1 cellular context compared by ENCODE assay signal in the genomic region with DNA sequence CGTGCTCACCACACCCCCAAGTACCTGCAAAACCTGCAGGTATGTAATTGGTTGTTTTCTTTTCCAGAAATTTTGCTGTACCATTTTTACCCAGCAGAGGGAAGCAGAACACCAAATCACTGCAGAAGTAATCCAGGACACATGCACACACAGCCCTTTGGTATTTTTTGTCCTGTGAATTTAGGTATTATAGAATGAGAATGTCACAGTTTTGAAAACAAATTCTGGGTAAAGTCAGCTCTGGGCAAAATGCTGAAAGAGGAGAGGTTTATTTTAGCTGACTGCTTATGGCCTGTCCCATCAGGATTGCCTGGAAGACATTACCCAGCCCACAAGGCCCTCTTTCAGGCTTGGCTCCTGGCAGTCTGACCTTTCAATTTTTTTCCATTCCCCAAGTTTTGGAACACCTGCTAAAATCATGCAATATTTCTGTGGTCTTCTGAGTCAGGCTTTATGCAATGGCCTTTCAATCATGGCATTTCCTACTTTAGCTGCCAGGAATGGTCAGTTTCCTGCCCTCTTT.
TF ChIP-seq lines count a peak whose summit lies in the region.

No MANE protein-coding gene starts in this region.

TF ChIP-seq in HepG2, 621 proteins besides CTCF, POLR2A, EP300 and RAD21 (continued from another document and continues in another):
- peak; percentile 76; the same call in 1 of the 2 replicates for TF ChIP-seq PITX1 (CRISPR knock-in tag; IDR thresholded peaks at IDR 0.05)
- peak; percentile 71 to 75; a peak in 2 of 4 replicates for TF ChIP-seq HMGXB4 (CRISPR knock-in tag; IDR thresholded peaks at IDR 0.05; ENCODE audit: borderline replicate concordance in 1 of 2, low read depth in 1 of 2)
- peak; percentile 75; the same call in 1 of the 2 replicates for TF ChIP-seq ZSCAN9 (CRISPR knock-in tag; IDR thresholded peaks at IDR 0.05; ENCODE audit: borderline replicate concordance)
- TF ChIP-seq, protein P1, sequence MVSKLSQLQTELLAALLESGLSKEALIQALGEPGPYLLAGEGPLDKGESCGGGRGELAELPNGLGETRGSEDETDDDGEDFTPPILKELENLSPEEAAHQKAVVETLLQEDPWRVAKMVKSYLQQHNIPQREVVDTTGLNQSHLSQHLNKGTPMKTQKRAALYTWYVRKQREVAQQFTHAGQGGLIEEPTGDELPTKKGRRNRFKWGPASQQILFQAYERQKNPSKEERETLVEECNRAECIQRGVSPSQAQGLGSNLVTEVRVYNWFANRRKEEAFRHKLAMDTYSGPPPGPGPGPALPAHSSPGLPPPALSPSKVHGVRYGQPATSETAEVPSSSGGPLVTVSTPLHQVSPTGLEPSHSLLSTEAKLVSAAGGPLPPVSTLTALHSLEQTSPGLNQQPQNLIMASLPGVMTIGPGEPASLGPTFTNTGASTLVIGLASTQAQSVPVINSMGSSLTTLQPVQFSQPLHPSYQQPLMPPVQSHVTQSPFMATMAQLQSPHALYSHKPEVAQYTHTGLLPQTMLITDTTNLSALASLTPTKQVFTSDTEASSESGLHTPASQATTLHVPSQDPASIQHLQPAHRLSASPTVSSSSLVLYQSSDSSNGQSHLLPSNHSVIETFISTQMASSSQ (IDR thresholded peaks at IDR 0.05; ENCODE audit: low read depth) = no peak
- TF ChIP-seq, protein P1 (CRISPR knock-in tag; IDR thresholded peaks at IDR 0.05; ENCODE audit: borderline replicate concordance) = peak; percentile 33; the same call in 1 of the 2 replicates
- TF ChIP-seq, protein P2, sequence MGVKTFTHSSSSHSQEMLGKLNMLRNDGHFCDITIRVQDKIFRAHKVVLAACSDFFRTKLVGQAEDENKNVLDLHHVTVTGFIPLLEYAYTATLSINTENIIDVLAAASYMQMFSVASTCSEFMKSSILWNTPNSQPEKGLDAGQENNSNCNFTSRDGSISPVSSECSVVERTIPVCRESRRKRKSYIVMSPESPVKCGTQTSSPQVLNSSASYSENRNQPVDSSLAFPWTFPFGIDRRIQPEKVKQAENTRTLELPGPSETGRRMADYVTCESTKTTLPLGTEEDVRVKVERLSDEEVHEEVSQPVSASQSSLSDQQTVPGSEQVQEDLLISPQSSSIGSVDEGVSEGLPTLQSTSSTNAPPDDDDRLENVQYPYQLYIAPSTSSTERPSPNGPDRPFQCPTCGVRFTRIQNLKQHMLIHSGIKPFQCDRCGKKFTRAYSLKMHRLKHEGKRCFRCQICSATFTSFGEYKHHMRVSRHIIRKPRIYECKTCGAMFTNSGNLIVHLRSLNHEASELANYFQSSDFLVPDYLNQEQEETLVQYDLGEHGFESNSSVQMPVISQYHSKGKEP (CRISPR knock-in tag; IDR thresholded peaks at IDR 0.05) = no peak
- no peak for TF ChIP-seq SNAPC4 (CRISPR knock-in tag; IDR thresholded peaks at IDR 0.05)
- TF ChIP-seq ZNF136 (CRISPR knock-in tag; IDR thresholded peaks at IDR 0.05; ENCODE audit: low read depth) = no peak
- TF ChIP-seq ZBTB20 (CRISPR knock-in tag; IDR thresholded peaks at IDR 0.05; ENCODE audit: borderline replicate concordance, low read depth) = 0 out of 2 replicates have a peak, but pooled peaks have one; percentile 38
- TF ChIP-seq KDM5A (IDR thresholded peaks at IDR 0.05; ENCODE audit: borderline replicate concordance, low read length) = no peak; the same call in 1 of the 2 replicates
- peak; percentile 57 for TF ChIP-seq THAP11 (CRISPR knock-in tag; IDR thresholded peaks at IDR 0.05)
- TF ChIP-seq ZNF557 (CRISPR knock-in tag; IDR thresholded peaks at IDR 0.05) = no peak
- TF ChIP-seq, protein P3, sequence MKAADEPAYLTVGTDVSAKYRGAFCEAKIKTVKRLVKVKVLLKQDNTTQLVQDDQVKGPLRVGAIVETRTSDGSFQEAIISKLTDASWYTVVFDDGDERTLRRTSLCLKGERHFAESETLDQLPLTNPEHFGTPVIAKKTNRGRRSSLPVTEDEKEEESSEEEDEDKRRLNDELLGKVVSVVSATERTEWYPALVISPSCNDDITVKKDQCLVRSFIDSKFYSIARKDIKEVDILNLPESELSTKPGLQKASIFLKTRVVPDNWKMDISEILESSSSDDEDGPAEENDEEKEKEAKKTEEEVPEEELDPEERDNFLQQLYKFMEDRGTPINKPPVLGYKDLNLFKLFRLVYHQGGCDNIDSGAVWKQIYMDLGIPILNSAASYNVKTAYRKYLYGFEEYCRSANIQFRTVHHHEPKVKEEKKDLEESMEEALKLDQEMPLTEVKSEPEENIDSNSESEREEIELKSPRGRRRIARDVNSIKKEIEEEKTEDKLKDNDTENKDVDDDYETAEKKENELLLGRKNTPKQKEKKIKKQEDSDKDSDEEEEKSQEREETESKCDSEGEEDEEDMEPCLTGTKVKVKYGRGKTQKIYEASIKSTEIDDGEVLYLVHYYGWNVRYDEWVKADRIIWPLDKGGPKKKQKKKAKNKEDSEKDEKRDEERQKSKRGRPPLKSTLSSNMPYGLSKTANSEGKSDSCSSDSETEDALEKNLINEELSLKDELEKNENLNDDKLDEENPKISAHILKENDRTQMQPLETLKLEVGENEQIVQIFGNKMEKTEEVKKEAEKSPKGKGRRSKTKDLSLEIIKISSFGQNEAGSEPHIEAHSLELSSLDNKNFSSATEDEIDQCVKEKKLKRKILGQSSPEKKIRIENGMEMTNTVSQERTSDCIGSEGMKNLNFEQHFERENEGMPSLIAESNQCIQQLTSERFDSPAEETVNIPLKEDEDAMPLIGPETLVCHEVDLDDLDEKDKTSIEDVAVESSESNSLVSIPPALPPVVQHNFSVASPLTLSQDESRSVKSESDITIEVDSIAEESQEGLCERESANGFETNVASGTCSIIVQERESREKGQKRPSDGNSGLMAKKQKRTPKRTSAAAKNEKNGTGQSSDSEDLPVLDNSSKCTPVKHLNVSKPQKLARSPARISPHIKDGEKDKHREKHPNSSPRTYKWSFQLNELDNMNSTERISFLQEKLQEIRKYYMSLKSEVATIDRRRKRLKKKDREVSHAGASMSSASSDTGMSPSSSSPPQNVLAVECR (CRISPR knock-in tag; IDR thresholded peaks at IDR 0.05; ENCODE audit: borderline replicate concordance) = peak; percentile 24; the same call in 1 of the 2 replicates
- TF ChIP-seq, protein P4, sequence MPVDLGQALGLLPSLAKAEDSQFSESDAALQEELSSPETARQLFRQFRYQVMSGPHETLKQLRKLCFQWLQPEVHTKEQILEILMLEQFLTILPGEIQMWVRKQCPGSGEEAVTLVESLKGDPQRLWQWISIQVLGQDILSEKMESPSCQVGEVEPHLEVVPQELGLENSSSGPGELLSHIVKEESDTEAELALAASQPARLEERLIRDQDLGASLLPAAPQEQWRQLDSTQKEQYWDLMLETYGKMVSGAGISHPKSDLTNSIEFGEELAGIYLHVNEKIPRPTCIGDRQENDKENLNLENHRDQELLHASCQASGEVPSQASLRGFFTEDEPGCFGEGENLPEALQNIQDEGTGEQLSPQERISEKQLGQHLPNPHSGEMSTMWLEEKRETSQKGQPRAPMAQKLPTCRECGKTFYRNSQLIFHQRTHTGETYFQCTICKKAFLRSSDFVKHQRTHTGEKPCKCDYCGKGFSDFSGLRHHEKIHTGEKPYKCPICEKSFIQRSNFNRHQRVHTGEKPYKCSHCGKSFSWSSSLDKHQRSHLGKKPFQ (CRISPR knock-in tag; IDR thresholded peaks at IDR 0.05; ENCODE audit: insufficient replicate concordance) = no peak
- TF ChIP-seq, protein P5, sequence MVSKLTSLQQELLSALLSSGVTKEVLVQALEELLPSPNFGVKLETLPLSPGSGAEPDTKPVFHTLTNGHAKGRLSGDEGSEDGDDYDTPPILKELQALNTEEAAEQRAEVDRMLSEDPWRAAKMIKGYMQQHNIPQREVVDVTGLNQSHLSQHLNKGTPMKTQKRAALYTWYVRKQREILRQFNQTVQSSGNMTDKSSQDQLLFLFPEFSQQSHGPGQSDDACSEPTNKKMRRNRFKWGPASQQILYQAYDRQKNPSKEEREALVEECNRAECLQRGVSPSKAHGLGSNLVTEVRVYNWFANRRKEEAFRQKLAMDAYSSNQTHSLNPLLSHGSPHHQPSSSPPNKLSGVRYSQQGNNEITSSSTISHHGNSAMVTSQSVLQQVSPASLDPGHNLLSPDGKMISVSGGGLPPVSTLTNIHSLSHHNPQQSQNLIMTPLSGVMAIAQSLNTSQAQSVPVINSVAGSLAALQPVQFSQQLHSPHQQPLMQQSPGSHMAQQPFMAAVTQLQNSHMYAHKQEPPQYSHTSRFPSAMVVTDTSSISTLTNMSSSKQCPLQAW (CRISPR knock-in tag; IDR thresholded peaks at IDR 0.05) = peak; percentile 61; the same call in 1 of the 2 replicates
- TF ChIP-seq, protein P6, sequence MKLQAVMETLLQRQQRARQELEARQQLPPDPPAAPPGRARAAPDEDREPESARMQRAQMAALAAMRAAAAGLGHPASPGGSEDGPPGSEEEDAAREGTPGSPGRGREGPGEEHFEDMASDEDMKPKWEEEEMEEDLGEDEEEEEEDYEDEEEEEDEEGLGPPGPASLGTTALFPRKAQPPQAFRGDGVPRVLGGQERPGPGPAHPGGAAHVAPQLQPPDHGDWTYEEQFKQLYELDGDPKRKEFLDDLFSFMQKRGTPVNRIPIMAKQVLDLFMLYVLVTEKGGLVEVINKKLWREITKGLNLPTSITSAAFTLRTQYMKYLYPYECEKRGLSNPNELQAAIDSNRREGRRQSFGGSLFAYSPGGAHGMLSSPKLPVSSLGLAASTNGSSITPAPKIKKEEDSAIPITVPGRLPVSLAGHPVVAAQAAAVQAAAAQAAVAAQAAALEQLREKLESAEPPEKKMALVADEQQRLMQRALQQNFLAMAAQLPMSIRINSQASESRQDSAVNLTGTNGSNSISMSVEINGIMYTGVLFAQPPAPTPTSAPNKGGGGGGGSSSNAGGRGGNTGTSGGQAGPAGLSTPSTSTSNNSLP (IDR thresholded peaks at IDR 0.05; ENCODE audit: low read depth, low read length) = no peak
- TF ChIP-seq CREB1 (IDR thresholded peaks at IDR 0.05) = no peak
- 0 out of 2 replicates have a peak, but pooled peaks have one; percentile 41 for TF ChIP-seq CREB1 (CRISPR knock-in tag; IDR thresholded peaks at IDR 0.05)
- TF ChIP-seq GFI1 (CRISPR knock-in tag; IDR thresholded peaks at IDR 0.05; ENCODE audit: borderline replicate concordance) = peak; percentile 93
- 0 out of 2 replicates have a peak, but pooled peaks have one; percentile 33 for TF ChIP-seq HOXA5 (CRISPR knock-in tag; IDR thresholded peaks at IDR 0.05)
- TF ChIP-seq, protein P7, sequence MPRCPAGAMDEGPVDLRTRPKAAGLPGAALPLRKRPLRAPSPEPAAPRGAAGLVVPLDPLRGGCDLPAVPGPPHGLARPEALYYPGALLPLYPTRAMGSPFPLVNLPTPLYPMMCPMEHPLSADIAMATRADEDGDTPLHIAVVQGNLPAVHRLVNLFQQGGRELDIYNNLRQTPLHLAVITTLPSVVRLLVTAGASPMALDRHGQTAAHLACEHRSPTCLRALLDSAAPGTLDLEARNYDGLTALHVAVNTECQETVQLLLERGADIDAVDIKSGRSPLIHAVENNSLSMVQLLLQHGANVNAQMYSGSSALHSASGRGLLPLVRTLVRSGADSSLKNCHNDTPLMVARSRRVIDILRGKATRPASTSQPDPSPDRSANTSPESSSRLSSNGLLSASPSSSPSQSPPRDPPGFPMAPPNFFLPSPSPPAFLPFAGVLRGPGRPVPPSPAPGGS (CRISPR knock-in tag; IDR thresholded peaks at IDR 0.05) = peak; percentile 44; the same call in 1 of the 2 replicates
- TF ChIP-seq ZNF781 (CRISPR knock-in tag; IDR thresholded peaks at IDR 0.05; ENCODE audit: borderline replicate concordance, not compliant biosample characterization) = peak; percentile 38
- no peak for TF ChIP-seq MATR3 (CRISPR knock-in tag; IDR thresholded peaks at IDR 0.05)
- peak; percentile 99 for TF ChIP-seq STAG1 (CRISPR knock-in tag; IDR thresholded peaks at IDR 0.05)
